ENCODE assay signal across 11 cellular contexts in the genomic region with DNA sequence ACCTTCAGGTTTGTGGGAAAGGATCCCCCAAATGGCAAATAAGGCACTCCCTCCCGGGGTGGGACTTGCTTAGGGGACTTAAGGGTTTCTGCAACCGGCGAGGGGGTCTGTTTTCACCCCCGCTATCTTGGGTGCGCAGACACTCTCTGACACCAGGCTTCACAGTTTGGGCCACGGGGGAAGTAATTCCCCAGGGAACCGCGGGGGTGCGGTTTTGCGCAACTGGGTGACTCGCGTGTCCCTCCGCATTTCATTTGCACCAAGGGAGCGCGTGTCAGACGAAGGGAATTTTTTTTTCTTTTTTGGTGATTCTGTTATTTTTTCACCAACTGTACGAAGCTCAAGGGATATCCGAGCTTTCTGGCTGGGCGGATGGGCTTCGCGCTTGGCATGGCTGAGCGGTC. TPM values are rescaled to one million over a fixed set of nuclear protein-coding genes. Genes with fewer than 3 reads are reported as not detected.
DNase-seq lines count a peak whose midpoint lies in the region; ATAC-seq, FAIRE-seq and TF ChIP-seq lines count a peak whose summit lies in the region.
"Had no signal": no experiment of that assay in that cellular context is flagged by ENCODE, and none has a peak within 500 bp of the region (broad histone marks: within the 10 kb centered on the region; RNA-seq: fewer than 3 reads in every experiment).

No MANE protein-coding gene starts in this region.

- H2BK5ac ChIP-seq in trophoblast cell (ENCODE audit: low read depth, low read length, poor library complexity): no peak overlapping the region

- FAIRE-seq in GM12892 (lab: Jason Lieb, UNC): no peak

- no peak overlapping the region for H3K14ac ChIP-seq in trophoblast cell (ENCODE audit: low read length)

- H3K36me3 ChIP-seq in HUES48 (ENCODE audit: control insufficient read depth, insufficient read depth, low read length) (no peaks in the 10 kb centered on the region), trophoblast cell (ENCODE audit: control insufficient read depth in 1 of 2, insufficient read depth in 2 of 2, low read length in 2 of 2) (no peaks in the 10 kb centered on the region)
- H3K36me3 ChIP-seq: SJSA1 had no signal

- no peaks in the 10 kb centered on the region for H3K9me3 ChIP-seq in HUES48 (ENCODE audit: control insufficient read depth, insufficient read depth, low read length)
- H3K9me3 ChIP-seq in trophoblast cell (ENCODE audit: insufficient read depth, low read depth, low read length): no peaks in the 10 kb centered on the region
- H3K9me3 ChIP-seq: SJSA1 had no signal

- peaks cover 7% of the 10 kb centered on the region for H3K4me1 Mint-ChIP-seq in endothelial cell (ENCODE audit: unreplicated experiment)
- peaks cover 11% of the 10 kb centered on the region for H3K4me1 Mint-ChIP-seq in activated CD4-positive, alpha-beta memory T cell treated with anti-CD3 and anti-CD28 coated beads for 36 hours (ENCODE audit: low read depth)

- no peak overlapping the region for H3K18ac ChIP-seq in trophoblast cell (ENCODE audit: low read length)

- in situ Hi-C loops in Caki2 (cut with HindIII; ENCODE audit: low pct_unique_long_range_greater_than_20kb, low sequenced_read_pairs): no loop called here

- H2BK12ac ChIP-seq in trophoblast cell (ENCODE audit: low read length): no peak overlapping the region

- CTCF ChIA-PET in activated CD4-positive, alpha-beta memory T cell treated with anti-CD3 and anti-CD28 coated beads for 36 hours (lab: Charles Lee): interaction anchor here (1.1 to 2.2 kb wide), 5 partner anchors 9 to 196 kb away, joined by 3 to 7 read pairs (median 5); no protein-coding TSS in a partner anchor

- H3K27ac ChIP-seq in HUES48 (ENCODE audit: low read depth, low read length) (no peak overlapping the region), trophoblast cell (ENCODE audit: low read depth, low read length) (no peak overlapping the region)
- H3K27ac ChIP-seq: SJSA1 had no signal

- no peak for ATAC-seq in GM21367 (IDR thresholded peaks at IDR 0.05; ENCODE audit: unreplicated experiment)

- no peak overlapping the region for H2AK5ac ChIP-seq in trophoblast cell (ENCODE audit: low read length)

- POLR2A ChIA-PET in activated CD4-positive, alpha-beta memory T cell treated with anti-CD3 and anti-CD28 coated beads for 36 hours (lab: Charles Lee): no interaction called here

- peaks cover 8% of the 10 kb centered on the region; the same call in 1 of the 2 replicates for H3K4me1 ChIP-seq in HUES48 (ENCODE audit: control insufficient read depth, insufficient read depth, low read length)
- peaks cover 2 to 9% of the 10 kb centered on the region in 2 experiments for H3K4me1 ChIP-seq in trophoblast cell (ENCODE audit: control insufficient read depth in 1 of 2, insufficient read depth in 2 of 2, low read length in 2 of 2)

- TF ChIP-seq CTCF in endothelial cell (IDR thresholded peaks at IDR 0.05; ENCODE audit: unreplicated experiment): no peak

- no peaks in the 10 kb centered on the region for H3K9me3 Mint-ChIP-seq in endothelial cell (ENCODE audit: unreplicated experiment)
- H3K9me3 Mint-ChIP-seq in activated CD4-positive, alpha-beta memory T cell treated with anti-CD3 and anti-CD28 coated beads for 36 hours: no peaks in the 10 kb centered on the region

- H3K79me1 ChIP-seq in trophoblast cell (ENCODE audit: low read length): no peaks in the 10 kb centered on the region

- no peak overlapping the region for H4K8ac ChIP-seq in trophoblast cell (ENCODE audit: low read depth, low read length)

- no peak overlapping the region for H3K27ac Mint-ChIP-seq in endothelial cell (ENCODE audit: unreplicated experiment)
- no peak overlapping the region for H3K27ac Mint-ChIP-seq in activated CD4-positive, alpha-beta memory T cell treated with anti-CD3 and anti-CD28 coated beads for 36 hours

- no peaks in the 10 kb centered on the region for H3K79me2 ChIP-seq in trophoblast cell (ENCODE audit: control insufficient read depth, insufficient read depth, low read length, poor library complexity)

- no CpG with 5 or more reads among the region's 22 CpGs for WGBS in trophoblast cell (ENCODE audit: extremely low coverage, insufficient coverage, insufficient read length)

- H3K27me3 ChIP-seq in HUES48 (ENCODE audit: control insufficient read depth, insufficient read depth, low read length): peaks cover 79% of the 10 kb centered on the region
- peaks cover 32% of the 10 kb centered on the region for H3K27me3 ChIP-seq in trophoblast cell (ENCODE audit: insufficient read depth, low read length)

- no peak overlapping the region for H2AFZ ChIP-seq in trophoblast cell (ENCODE audit: insufficient read depth, low read length, poor library complexity)

- H3K9ac ChIP-seq in HUES48 (ENCODE audit: low read depth, low read length) (no peak overlapping the region), trophoblast cell (ENCODE audit: low read length) (no peak overlapping the region)

- H4K12ac ChIP-seq in trophoblast cell (ENCODE audit: low read depth, low read length): no peak overlapping the region

- H3K4me2 ChIP-seq in trophoblast cell (ENCODE audit: low read length): peak overlapping the region; percentile 83

- H4K91ac ChIP-seq in trophoblast cell (ENCODE audit: low read depth, low read length): no peak overlapping the region

- H3K4me3 Mint-ChIP-seq in endothelial cell (ENCODE audit: unreplicated experiment): no peak overlapping the region
- H3K4me3 Mint-ChIP-seq in activated CD4-positive, alpha-beta memory T cell treated with anti-CD3 and anti-CD28 coated beads for 36 hours: no peak overlapping the region

- no peak overlapping the region for H3K4ac ChIP-seq in trophoblast cell (ENCODE audit: low read depth, low read length)

- no peaks in the 10 kb centered on the region for H3K36me3 Mint-ChIP-seq in endothelial cell (ENCODE audit: low read depth, unreplicated experiment)
- no peaks in the 10 kb centered on the region for H3K36me3 Mint-ChIP-seq in activated CD4-positive, alpha-beta memory T cell treated with anti-CD3 and anti-CD28 coated beads for 36 hours

- no peak overlapping the region for H3K23ac ChIP-seq in trophoblast cell (ENCODE audit: low read length)

- H2BK120ac ChIP-seq in trophoblast cell (ENCODE audit: insufficient read depth, low read length, poor library complexity): no peak overlapping the region

- DNase-seq in Caki2 (ENCODE audit: low read depth) (peak; percentile 8), endothelial cell (ENCODE audit: low spot score) (peak; percentile 10), trophoblast cell (no peak), SHP77 treated with DMSO at 0.1 percent for 48 hours (lab: John Stamatoyannopoulos, UW) (no peak), GM12892 (ENCODE audit: insufficient read length) (no peak)
- DNase-seq in activated CD4-positive, alpha-beta memory T cell treated with anti-CD3 and anti-CD28 coated beads for 36 hours: no peak
- DNase-seq: dermis blood vessel endothelial cell, NCI-H1930 had no signal

- intact Hi-C loops in activated CD4-positive, alpha-beta memory T cell treated with anti-CD3 and anti-CD28 coated beads for 36 hours (cut with micrococcal nuclease): loop anchor here (5.0 kb wide), 3 partner anchors 71 to 336 kb away; a partner anchor contains a TSS

- H3K27me3 Mint-ChIP-seq in endothelial cell (ENCODE audit: unreplicated experiment): peaks cover 9% of the 10 kb centered on the region
- H3K27me3 Mint-ChIP-seq in activated CD4-positive, alpha-beta memory T cell treated with anti-CD3 and anti-CD28 coated beads for 36 hours: peaks cover 50% of the 10 kb centered on the region

- no peak for TF ChIP-seq POLR2A in GM12892 (IDR thresholded peaks at IDR 0.05; ENCODE audit: low read depth, low read length)

- H3K4me3 ChIP-seq in HUES48 (ENCODE audit: low read depth, low read length) (peak overlapping the region; percentile 77), trophoblast cell (ENCODE audit: low read depth, low read length) (no peak overlapping the region)
- H3K4me3 ChIP-seq: SJSA1 had no signal

RNA-seq across cellular contexts. Expression of a gene that starts 1.7 kb away (rescaled TPM):
- not detected in 2 replicates for total RNA-seq in Caki2 (2014; rRNA removed; shearing (Covaris generic); ENCODE audit: low replicate concordance)
- total RNA-seq in endothelial cell (ENCODE audit: unreplicated experiment): 1.5 TPM
- 0.10 and 0.23 TPM in 2 replicates for polyA plus RNA-seq in trophoblast cell (2013)
- not detected for total RNA-seq in activated CD4-positive, alpha-beta memory T cell treated with anti-CD3 and anti-CD28 coated beads for 36 hours
- 0.64 TPM for polyA plus RNA-seq in GM12892 (2012; ENCODE audit: missing spikeins)
- total RNA-seq: dermis blood vessel endothelial cell, SJSA1 had no signal

Comparison
In these comparisons a context has a peak if more than half of its experiments do, and no peak if none do; other contexts are left out.
1. DNase-seq: peak in Caki2 (single experiment) and endothelial cell (single experiment); none in trophoblast cell (0 of 2), activated CD4-positive, alpha-beta memory T cell treated with anti-CD3 and anti-CD28 coated beads for 36 hours (single experiment), SHP77 treated with DMSO at 0.1 percent for 48 hours (single experiment) and GM12892 (single experiment).